In the genomic region with DNA sequence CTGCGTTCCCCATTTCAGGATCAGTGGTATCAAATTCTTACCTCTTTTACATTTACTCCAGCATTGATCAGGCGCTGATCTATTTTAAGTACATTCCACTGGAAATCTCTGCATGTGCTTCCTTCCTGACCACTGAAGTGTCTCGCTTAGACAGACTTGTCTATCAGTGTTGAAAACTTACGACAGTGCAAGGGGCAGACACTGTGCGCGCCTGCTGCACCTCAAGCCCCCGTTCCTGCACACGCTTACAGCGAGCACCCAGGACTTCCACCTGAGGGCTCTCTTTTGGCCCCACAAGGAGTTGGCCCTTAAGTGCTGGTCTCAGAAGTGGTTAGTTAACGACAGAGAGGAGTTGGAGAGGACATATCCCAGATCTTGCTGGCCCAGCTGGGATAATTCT, we compare ENCODE assay signal across 1 cellular context.
TF ChIP-seq lines count a peak whose summit lies in the region.

No MANE protein-coding gene starts in this region.

TF ChIP-seq in WTC11, 78 proteins besides CTCF, POLR2A, EP300 and RAD21 (continued from another document):
- TF ChIP-seq, protein P1, sequence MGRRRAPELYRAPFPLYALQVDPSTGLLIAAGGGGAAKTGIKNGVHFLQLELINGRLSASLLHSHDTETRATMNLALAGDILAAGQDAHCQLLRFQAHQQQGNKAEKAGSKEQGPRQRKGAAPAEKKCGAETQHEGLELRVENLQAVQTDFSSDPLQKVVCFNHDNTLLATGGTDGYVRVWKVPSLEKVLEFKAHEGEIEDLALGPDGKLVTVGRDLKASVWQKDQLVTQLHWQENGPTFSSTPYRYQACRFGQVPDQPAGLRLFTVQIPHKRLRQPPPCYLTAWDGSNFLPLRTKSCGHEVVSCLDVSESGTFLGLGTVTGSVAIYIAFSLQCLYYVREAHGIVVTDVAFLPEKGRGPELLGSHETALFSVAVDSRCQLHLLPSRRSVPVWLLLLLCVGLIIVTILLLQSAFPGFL (CRISPR knock-in tag; IDR thresholded peaks at IDR 0.05; ENCODE audit: borderline replicate concordance) = no peak
- TF ChIP-seq ZNF317 (CRISPR knock-in tag; IDR thresholded peaks at IDR 0.05; ENCODE audit: borderline replicate concordance, low read depth) (no peak), TCF7 (CRISPR knock-in tag; IDR thresholded peaks at IDR 0.05; ENCODE audit: low read depth) (no peak), OVOL2 (CRISPR knock-in tag; IDR thresholded peaks at IDR 0.05; ENCODE audit: borderline replicate concordance) (no peak), FOXP1 (CRISPR knock-in tag; IDR thresholded peaks at IDR 0.05; ENCODE audit: borderline replicate concordance) (no peak), ETV6 (CRISPR knock-in tag; IDR thresholded peaks at IDR 0.05) (no peak), RELA (CRISPR knock-in tag; IDR thresholded peaks at IDR 0.05; ENCODE audit: borderline replicate concordance) (no peak), CBFB (CRISPR knock-in tag; IDR thresholded peaks at IDR 0.05; ENCODE audit: low read depth) (no peak)
- TF ChIP-seq, protein P2, sequence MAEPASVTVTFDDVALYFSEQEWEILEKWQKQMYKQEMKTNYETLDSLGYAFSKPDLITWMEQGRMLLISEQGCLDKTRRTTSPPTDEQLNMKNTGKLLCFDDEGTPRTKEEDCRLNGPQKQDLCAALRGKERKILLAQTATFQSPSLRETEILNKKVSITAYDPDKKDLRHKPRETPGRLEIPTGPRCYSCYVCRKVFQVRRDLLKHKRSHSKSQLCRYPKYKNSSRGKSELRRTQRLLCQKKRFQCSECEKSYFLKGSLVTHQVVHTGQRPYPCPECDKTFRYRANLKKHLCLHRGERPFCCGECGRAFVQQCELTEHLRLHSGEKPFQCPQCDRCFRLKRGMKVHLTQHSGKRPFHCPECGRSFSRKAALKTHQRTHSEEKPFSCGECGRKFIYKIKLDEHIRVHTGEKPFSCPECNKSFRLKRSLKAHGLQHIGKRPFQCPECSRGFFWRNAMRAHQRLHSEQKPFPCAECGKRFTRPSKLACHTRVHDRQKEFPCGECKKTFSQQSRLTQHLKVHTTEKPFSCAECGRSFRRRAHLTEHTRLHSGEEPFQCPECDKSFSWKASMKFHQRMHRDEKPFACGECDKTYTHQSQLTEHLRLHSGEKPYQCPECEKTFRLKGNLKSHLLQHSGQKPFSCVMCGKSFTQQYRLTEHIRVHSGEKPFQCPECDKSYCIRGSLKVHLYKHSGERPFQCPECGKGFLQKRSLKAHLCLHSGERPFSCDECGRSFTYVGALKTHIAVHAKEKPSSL (CRISPR knock-in tag; conservative IDR thresholded peaks at IDR 0.05) = no peak
- TF ChIP-seq, protein P3, sequence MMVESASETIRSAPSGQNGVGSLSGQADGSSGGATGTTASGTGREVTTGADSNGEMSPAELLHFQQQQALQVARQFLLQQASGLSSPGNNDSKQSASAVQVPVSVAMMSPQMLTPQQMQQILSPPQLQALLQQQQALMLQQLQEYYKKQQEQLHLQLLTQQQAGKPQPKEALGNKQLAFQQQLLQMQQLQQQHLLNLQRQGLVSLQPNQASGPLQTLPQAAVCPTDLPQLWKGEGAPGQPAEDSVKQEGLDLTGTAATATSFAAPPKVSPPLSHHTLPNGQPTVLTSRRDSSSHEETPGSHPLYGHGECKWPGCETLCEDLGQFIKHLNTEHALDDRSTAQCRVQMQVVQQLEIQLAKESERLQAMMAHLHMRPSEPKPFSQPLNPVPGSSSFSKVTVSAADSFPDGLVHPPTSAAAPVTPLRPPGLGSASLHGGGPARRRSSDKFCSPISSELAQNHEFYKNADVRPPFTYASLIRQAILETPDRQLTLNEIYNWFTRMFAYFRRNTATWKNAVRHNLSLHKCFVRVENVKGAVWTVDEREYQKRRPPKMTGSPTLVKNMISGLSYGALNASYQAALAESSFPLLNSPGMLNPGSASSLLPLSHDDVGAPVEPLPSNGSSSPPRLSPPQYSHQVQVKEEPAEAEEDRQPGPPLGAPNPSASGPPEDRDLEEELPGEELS (CRISPR knock-in tag; IDR thresholded peaks at IDR 0.05) = no peak
